Comparison of ENCODE assay signal across 11 cellular contexts in the genomic region with DNA sequence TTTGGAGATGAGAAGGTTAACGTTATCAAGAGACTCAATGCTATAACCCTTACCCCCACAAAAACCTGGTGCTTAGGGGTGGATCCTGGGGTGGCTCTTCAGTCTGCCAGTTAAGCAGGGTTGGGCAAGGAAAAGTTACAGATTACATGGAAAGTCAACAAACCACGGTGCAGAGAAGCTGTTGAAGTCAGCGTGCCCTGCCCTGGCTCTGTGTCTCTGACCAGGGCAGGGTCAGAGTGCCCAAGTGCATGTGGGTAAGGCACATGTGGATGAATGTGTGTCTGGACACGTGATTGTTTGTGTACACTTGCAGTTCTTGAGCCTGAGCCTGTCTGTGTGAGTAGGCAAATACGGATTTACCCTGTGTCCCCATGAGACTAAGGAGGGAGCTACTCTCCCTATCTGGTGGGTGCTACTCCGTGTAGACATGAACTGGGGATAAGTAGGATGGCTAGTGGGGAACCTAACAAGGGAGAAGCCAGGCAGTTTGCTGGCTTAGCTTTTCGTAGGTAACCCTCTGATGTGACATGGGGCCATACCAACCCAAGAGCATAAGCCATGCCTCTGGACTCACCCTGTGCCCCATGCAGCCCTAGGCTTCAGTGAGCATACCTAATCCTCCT. TPM values are rescaled to one million over a fixed set of nuclear protein-coding genes. Genes with fewer than 3 reads are reported as not detected.
DNase-seq lines count a peak whose midpoint lies in the region; ATAC-seq and TF ChIP-seq lines count a peak whose summit lies in the region.
"Had no signal": no experiment of that assay in that cellular context is flagged by ENCODE, and none has a peak within 500 bp of the region (broad histone marks: within the 10 kb centered on the region; RNA-seq: fewer than 3 reads in every experiment).

No MANE protein-coding gene starts in this region.

- H3K79me2 ChIP-seq in fibroblast of lung (ENCODE audit: control insufficient read depth, insufficient read depth, low read length) = peaks cover 81% of the 10 kb centered on the region

- peaks cover 17% of the 10 kb centered on the region for H3K36me3 Mint-ChIP-seq in Calu3 (ENCODE audit: insufficient read depth, unreplicated experiment)

- H3K9me3 ChIP-seq in fibroblast of lung (ENCODE audit: control insufficient read depth, insufficient read depth, low read depth, low read length) = no peaks in the 10 kb centered on the region

- H3K4me2 ChIP-seq in fibroblast of lung (ENCODE audit: extremely low read depth, insufficient read depth, low read length) = peak overlapping the region; percentile 93

- H3K4me3 ChIP-seq in fibroblast of lung (replicated peaks in 1 of 4; ENCODE audit: control extremely low read depth in 1 of 4, insufficient read depth in 1 of 4, low read depth in 3 of 4, low read length in 4 of 4) (peak overlapping the region in 3 of 4 experiments; percentile 6 to 100 (median 98)), rectal smooth muscle tissue (ENCODE audit: low read length) (peak overlapping the region; percentile 48)

- CTCF ChIA-PET in Calu3 (lab: Charles Lee) = interaction anchor here (0.5 to 53.1 kb wide), 63 partner anchors 4 to 1279 kb away, joined by 3 to 4142 read pairs (median 4); a partner anchor contains a TSS

- H3K27me3 ChIP-seq in fibroblast of lung (ENCODE audit: control insufficient read depth, insufficient read depth, low read length) (no peaks in the 10 kb centered on the region), rectal smooth muscle tissue (ENCODE audit: control insufficient read depth, insufficient read depth, low read length) (no peaks in the 10 kb centered on the region)

- no TSS peak for BruUV-seq in Calu3 (replicated peaks; lab: Mats Ljungman, UMichigan)

- intact Hi-C loops in Calu3 (cut with micrococcal nuclease; ENCODE audit: unreplicated experiment) = loop anchor here (2.0 kb wide), 3 partner anchors 28 to 84 kb away; no protein-coding TSS in a partner anchor

- peaks cover 31% of the 10 kb centered on the region for H3K27me3 Mint-ChIP-seq in Calu3 (ENCODE audit: unreplicated experiment)

- H3K27ac ChIP-seq in fibroblast of lung (ENCODE audit: insufficient read depth, low read length) (peak overlapping the region; percentile 49), rectal smooth muscle tissue (ENCODE audit: low read depth, low read length) (peak overlapping the region; percentile 61)

- H3K4me3 Mint-ChIP-seq in Calu3 (ENCODE audit: low read depth, unreplicated experiment) = peak overlapping the region; percentile 11

- no peak for ATAC-seq in GM19452 (IDR thresholded peaks at IDR 0.05; ENCODE audit: unreplicated experiment)
- ATAC-seq in HG03045 (IDR thresholded peaks at IDR 0.05; ENCODE audit: unreplicated experiment) = no peak
- ATAC-seq: Panc1 had no signal

- H3K27ac Mint-ChIP-seq in Calu3 (ENCODE audit: unreplicated experiment) = peak overlapping the region; percentile 1

- TF ChIP-seq CTCF in Calu3 (IDR thresholded peaks at IDR 0.05; ENCODE audit: unreplicated experiment) (no peak), fibroblast of lung (conservative IDR thresholded peaks at IDR 0.05 in 1 of 2, IDR thresholded peaks at IDR 0.05 in 1 of 2; ENCODE audit: low read depth in 1 of 2, low read length in 2 of 2) (no peak)

- H3K4me1 ChIP-seq in fibroblast of lung (ENCODE audit: control insufficient read depth, extremely low read depth, insufficient read depth, low read length) (peaks cover 57% of the 10 kb centered on the region), rectal smooth muscle tissue (ENCODE audit: control insufficient read depth, insufficient read depth, low read length) (peaks cover 66% of the 10 kb centered on the region)

- H3K36me3 ChIP-seq in fibroblast of lung (ENCODE audit: control insufficient read depth, insufficient read depth, low read length) (peaks cover 19% of the 10 kb centered on the region), rectal smooth muscle tissue (ENCODE audit: control insufficient read depth, insufficient read depth, low read length) (peaks cover 9% of the 10 kb centered on the region)

- peaks cover 58% of the 10 kb centered on the region for H3K4me1 Mint-ChIP-seq in Calu3 (ENCODE audit: low read depth, unreplicated experiment)

- no peaks in the 10 kb centered on the region for H3K9me3 Mint-ChIP-seq in Calu3 (ENCODE audit: low read depth, unreplicated experiment)

- DNase-seq in Calu3 (peak; percentile 94), NCI-H69 (lab: John Stamatoyannopoulos, UW) (peak; percentile 15), fibroblast of lung (ENCODE audit: low read depth in 2 of 2) (peak in 1 of 2 donors; percentile 61), AML-193 (lab: John Stamatoyannopoulos, UW) (no peak), NCI-H345 (lab: John Stamatoyannopoulos, UW) (no peak)
- DNase-seq: activated CD8-positive, alpha-beta memory T cell treated with anti-CD3 and anti-CD28 coated beads for 24 hours; MM.1S had no signal

- peaks cover 3% of the 10 kb centered on the region for H4K20me1 ChIP-seq in fibroblast of lung (ENCODE audit: control insufficient read depth, extremely low read depth, insufficient read depth, low read length)

- H3K9ac ChIP-seq in fibroblast of lung (ENCODE audit: insufficient read depth, low read length) (no peak overlapping the region), rectal smooth muscle tissue (ENCODE audit: low read length) (no peak overlapping the region)

- H2AFZ ChIP-seq in fibroblast of lung (ENCODE audit: low read length) = no peak overlapping the region

RNA-seq across cellular contexts. Expression of a gene that starts 5.5 kb away (rescaled TPM):
- 33.9 and 39.2 TPM in 2 replicates for total RNA-seq in Calu3 (2022)
- total RNA-seq in fibroblast of lung = 312 and 436 TPM in 2 replicates
- 685 and 1,130 TPM in 2 replicates for polyA plus RNA-seq in fibroblast of lung
- 1,208 and 1,884 TPM in 2 replicates for polyA plus RNA-seq in fibroblast of lung (2012)
- 1,885 and 3,100 TPM in 2 replicates for polyA minus RNA-seq in fibroblast of lung (ENCODE audit: low replicate concordance)

RNA-seq across cellular contexts. Expression of a gene that starts 31.1 kb away (rescaled TPM):
- total RNA-seq in Calu3 (2022) (1,389 and 1,672 TPM in 2 replicates), fibroblast of lung (4.9 and 41.6 TPM in 2 replicates)
- 39.2 and 122 TPM in 2 replicates for polyA plus RNA-seq in fibroblast of lung
- polyA plus RNA-seq in fibroblast of lung (2012) = 30.2 and 100 TPM in 2 replicates
- polyA minus RNA-seq in fibroblast of lung (ENCODE audit: low replicate concordance) = 5.8 and 7.9 TPM in 2 replicates

RNA-seq across cellular contexts. Expression of a gene that starts 52.7 kb away (rescaled TPM):
- total RNA-seq in Calu3 (2022) (0.21 and 0.44 TPM in 2 replicates), fibroblast of lung (under 0.01 TPM in 1 of 2 replicates, not detected in the other)
- polyA plus RNA-seq in fibroblast of lung = 0.01 and 0.05 TPM in 2 replicates
- 0.24 TPM in 1 of 2 replicates, not detected in the other for polyA plus RNA-seq in fibroblast of lung (2012)
- not detected in 2 replicates for polyA minus RNA-seq in fibroblast of lung (ENCODE audit: low replicate concordance)

Comparison
In these comparisons a context has a peak if more than half of its experiments do, and no peak if none do; other contexts are left out.
1. DNase-seq: peak in Calu3 (single experiment) and NCI-H69 (single experiment); none in AML-193 (0 of 2) and NCI-H345 (single experiment).
2. RNA of a gene that starts 31.1 kb away (total RNA-seq): 1,389 to 1,672 TPM in Calu3; 4.9 to 41.6 TPM in fibroblast of lung; every median in the first group is over 10 times any median in the second.